In the genomic region with DNA sequence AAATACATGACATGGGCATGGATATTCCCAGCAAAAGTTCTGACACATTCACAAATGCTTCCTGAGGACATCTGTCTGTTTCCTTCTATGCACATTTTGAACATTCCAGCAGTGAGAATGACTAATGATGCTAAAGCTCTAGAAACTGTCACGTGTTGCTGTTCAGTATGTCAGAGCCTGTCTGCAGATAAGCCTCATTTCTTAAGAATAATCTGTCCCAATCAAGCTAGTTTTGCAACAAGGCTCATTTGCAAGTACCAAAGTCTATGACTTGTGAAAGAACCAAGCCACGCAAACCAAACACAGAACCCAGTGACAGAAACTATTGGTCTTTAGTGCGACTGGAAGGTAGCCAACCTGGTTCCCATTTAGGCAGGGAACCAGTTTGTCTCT, we compare ENCODE assay signal across 8 cellular contexts.
A peak's percentile ranks its signal among the peaks of the same experiment; 100 is the strongest.
DNase-seq lines count a peak whose midpoint lies in the region; ATAC-seq and TF ChIP-seq lines count a peak whose summit lies in the region.

No MANE protein-coding gene starts in this region.

- H3K27ac Mint-ChIP-seq in CD4-positive, alpha-beta T cell, result no peak overlapping the region
- H3K27ac Mint-ChIP-seq in activated naive CD8-positive, alpha-beta T cell treated with anti-CD3 and anti-CD28 coated beads for 36 hours, result no peak overlapping the region

- H3K4me3 Mint-ChIP-seq in CD4-positive, alpha-beta T cell, result no peak overlapping the region
- no peak overlapping the region for H3K4me3 Mint-ChIP-seq in activated naive CD8-positive, alpha-beta T cell treated with anti-CD3 and anti-CD28 coated beads for 36 hours

- no peaks in the 10 kb centered on the region for H3K27me3 Mint-ChIP-seq in CD4-positive, alpha-beta T cell
- peaks cover 3% of the 10 kb centered on the region for H3K27me3 Mint-ChIP-seq in activated naive CD8-positive, alpha-beta T cell treated with anti-CD3 and anti-CD28 coated beads for 36 hours

- no peaks in the 10 kb centered on the region for H3K36me3 Mint-ChIP-seq in CD4-positive, alpha-beta T cell (ENCODE audit: low read depth)
- H3K36me3 Mint-ChIP-seq in activated naive CD8-positive, alpha-beta T cell treated with anti-CD3 and anti-CD28 coated beads for 36 hours, result no peaks in the 10 kb centered on the region

- no peak overlapping the region for H3K27ac ChIP-seq in CD4-positive, alpha-beta T cell (ENCODE audit: low read depth, low read length)

- H3K27me3 ChIP-seq in CD4-positive, alpha-beta T cell (ENCODE audit: control insufficient read depth, insufficient read depth, low read length), result no peaks in the 10 kb centered on the region

- peaks cover 26% of the 10 kb centered on the region for H3K4me1 Mint-ChIP-seq in CD4-positive, alpha-beta T cell (ENCODE audit: low read depth)
- peaks cover 6% of the 10 kb centered on the region for H3K4me1 Mint-ChIP-seq in activated naive CD8-positive, alpha-beta T cell treated with anti-CD3 and anti-CD28 coated beads for 36 hours

- peak; percentile 29 for ATAC-seq in CD4-positive, alpha-beta T cell (ENCODE audit: poor library complexity)
- no peak for ATAC-seq in GM21360 (IDR thresholded peaks at IDR 0.05; ENCODE audit: unreplicated experiment)
- no peak for ATAC-seq in GM19035 (IDR thresholded peaks at IDR 0.05; ENCODE audit: unreplicated experiment)

- intact Hi-C loops in CD4-positive, alpha-beta T cell (cut with DNase I, micrococcal nuclease), result no loop called here

- H3K9me3 Mint-ChIP-seq in CD4-positive, alpha-beta T cell, result no peaks in the 10 kb centered on the region
- no peaks in the 10 kb centered on the region for H3K9me3 Mint-ChIP-seq in activated naive CD8-positive, alpha-beta T cell treated with anti-CD3 and anti-CD28 coated beads for 36 hours

- no peak for DNase-seq in CD4-positive, alpha-beta T cell
- peak; percentile 73 for DNase-seq in OCI-M1 (lab: John Stamatoyannopoulos, UW)
- DNase-seq in fibroblast of mammary gland (ENCODE audit: low read depth), result peak; percentile 95
- DNase-seq in non-pigmented ciliary epithelial cell (ENCODE audit: low read depth), result peak; percentile 92
- DNase-seq in activated naive CD8-positive, alpha-beta T cell treated with anti-CD3 and anti-CD28 coated beads for 36 hours, result no peak
- DNase-seq in activated CD4-positive, CD25-positive, alpha-beta regulatory T cell treated with anti-CD3 and anti-CD28 coated beads, Interleukin-2, amount 50 U/mL, for 72 hours, result no peak

- POLR2A ChIA-PET in CD4-positive, alpha-beta T cell (lab: Charles Lee), result interaction anchor here (1.5 kb wide), 1 partner anchor 20 kb away, joined by 3 read pairs; no protein-coding TSS in a partner anchor

- no peaks in the 10 kb centered on the region for H3K9me3 ChIP-seq in CD4-positive, alpha-beta T cell (ENCODE audit: control insufficient read depth, low read length)

- CTCF ChIA-PET in CD4-positive, alpha-beta T cell (lab: Charles Lee), result no interaction called here

- no peak for TF ChIP-seq CTCF in CD4-positive, alpha-beta T cell (IDR thresholded peaks at IDR 0.05)
- no peak for TF ChIP-seq CTCF in fibroblast of mammary gland (conservative IDR thresholded peaks at IDR 0.05; ENCODE audit: control insufficient read depth, insufficient read depth, low read depth, low read length)

- H3K4me3 ChIP-seq in fibroblast of mammary gland (ENCODE audit: control insufficient read depth, low read depth, low read length), result no peak overlapping the region

Comparison
In these comparisons a context has a peak if more than half of its experiments do, and no peak if none do; other contexts are left out.
1. DNase-seq: peak in OCI-M1 (single experiment), fibroblast of mammary gland (single experiment) and non-pigmented ciliary epithelial cell (single experiment); none in CD4-positive, alpha-beta T cell (0 of 10), activated naive CD8-positive, alpha-beta T cell treated with anti-CD3 and anti-CD28 coated beads for 36 hours (single experiment) and activated CD4-positive, CD25-positive, alpha-beta regulatory T cell treated with anti-CD3 and anti-CD28 coated beads, Interleukin-2, amount 50 U/mL, for 72 hours (single experiment).